Comparison of ENCODE assay signal across 35 cellular contexts in genomic region chr6:113754291-113754690, GRCh38.
"Had no signal": no experiment of that assay in that cellular context is flagged by ENCODE, and none has a peak within 500 bp of the region (broad histone marks: within the 10 kb centered on the region; RNA-seq: fewer than 3 reads in every experiment).

No MANE protein-coding gene starts in this region.

- DNase-seq: activated CD4-positive, alpha-beta memory T cell treated with anti-CD3 and anti-CD28 coated beads for 36 hours; activated CD4-positive, alpha-beta T cell treated with anti-CD3 and anti-CD28 coated beads for 36 hours; activated CD4-positive, alpha-beta T cell treated with anti-CD3 and anti-CD28 coated beads, Interleukin-2, amount 10 ng/mL, durations not matched to agents 24 days and 14 days; activated CD4-positive, CD25-positive, alpha-beta regulatory T cell; activated CD4-positive, CD25-positive, alpha-beta regulatory T cell treated with anti-CD3 and anti-CD28 coated beads, Interleukin-2, amount 50 U/mL, for 72 hours; activated CD8-positive, alpha-beta memory T cell treated with anti-CD3 and anti-CD28 coated beads, Interleukin-2, amount 10 ng/mL, durations not matched to agents 7 days and 5 days; activated CD8-positive, alpha-beta memory T cell treated with anti-CD3 and anti-CD28 coated beads, Interleukin-2, amount 50 U/mL, for 4 hours; activated CD8-positive, alpha-beta T cell treated with anti-CD3 and anti-CD28 coated beads, Interleukin-2, amount 10 ng/mL, durations not matched to agents 7 days and 5 days; activated effector memory CD4-positive, alpha-beta T cell treated with anti-CD3 and anti-CD28 coated beads, Interleukin-2, amount 50 U/mL, for 16 hours; activated naive CD4-positive, alpha-beta T cell treated with anti-CD3 and anti-CD28 coated beads for 36 hours; activated naive CD8-positive, alpha-beta T cell treated with anti-CD3 and anti-CD28 coated beads for 36 hours; activated naive CD8-positive, alpha-beta T cell treated with anti-CD3 and anti-CD28 coated beads, Interleukin-2, amount 50 U/mL, for 24 hours; activated T-cell treated with anti-CD3 and anti-CD28 coated beads, Interleukin-2, amount 50 U/mL, for 1 hour; activated T-cell treated with anti-CD3 and anti-CD28 coated beads, Interleukin-2, amount 50 U/mL, for 48 hours; adrenal gland; amygdala; aorta; body of pancreas; central memory CD4-positive, alpha-beta T cell; cerebellar nuclear complex; colonic mucosa; effector CD8-positive, alpha-beta T cell; esophagus squamous epithelium; foreskin melanocyte; heart right ventricle; T-helper 17 cell; T1000 had no signal

- H3K4me3 ChIP-seq: adrenal gland, body of pancreas, colonic mucosa, esophagus squamous epithelium, gastroesophageal sphincter, heart right ventricle had no signal

- H3K4me3 Mint-ChIP-seq: activated CD4-positive, alpha-beta memory T cell treated with anti-CD3 and anti-CD28 coated beads for 36 hours; activated CD4-positive, alpha-beta T cell treated with anti-CD3 and anti-CD28 coated beads for 36 hours; activated CD4-positive, alpha-beta T cell treated with anti-CD3 and anti-CD28 coated beads, Interleukin-2, amount 10 ng/mL, durations not matched to agents 24 days and 14 days; activated CD8-positive, alpha-beta memory T cell treated with anti-CD3 and anti-CD28 coated beads, Interleukin-2, amount 10 ng/mL, durations not matched to agents 7 days and 5 days; activated CD8-positive, alpha-beta T cell treated with anti-CD3 and anti-CD28 coated beads, Interleukin-2, amount 10 ng/mL, durations not matched to agents 7 days and 5 days; activated naive CD4-positive, alpha-beta T cell treated with anti-CD3 and anti-CD28 coated beads for 36 hours; activated naive CD4-positive, alpha-beta T cell treated with anti-CD3 and anti-CD28 coated beads, Interleukin-2, amount 50 U/mL, for 24 hours; activated naive CD8-positive, alpha-beta T cell treated with anti-CD3 and anti-CD28 coated beads for 36 hours; activated naive CD8-positive, alpha-beta T cell treated with anti-CD3 and anti-CD28 coated beads, Interleukin-2, amount 50 U/mL, for 24 hours; activated T-helper 1 cell treated with anti-CD3 and anti-CD28 coated beads, Interleukin-12 subunit alpha, Interleukin-12 subunit beta, Interleukin-2, Interleukin-4 antibody, amounts not matched to agents 30 ng/mL and 10 ng/mL and 1 ng/mL, durations not matched to agents 14 hours and 24 hours and 36 hours; T-helper 17 cell; T-helper 2 cell treated with Interferon-gamma antibody and Interleukin-4, amounts not matched to agents 5 μg/mL and 100 μg/mL, for 36 hours had no signal

- ATAC-seq: activated CD4-positive, alpha-beta T cell treated with anti-CD3 and anti-CD28 coated beads for 36 hours; activated CD8-positive, alpha-beta memory T cell treated with anti-CD3 and anti-CD28 coated beads, Interleukin-2, amount 10 ng/mL, durations not matched to agents 7 days and 5 days; activated CD8-positive, alpha-beta T cell treated with anti-CD3 and anti-CD28 coated beads, Interleukin-2, amount 10 ng/mL, durations not matched to agents 7 days and 5 days; activated naive CD8-positive, alpha-beta T cell treated with anti-CD3 and anti-CD28 coated beads, Interleukin-2, amount 50 U/mL, for 24 hours; body of pancreas; gastroesophageal sphincter; heart right ventricle; T-helper 17 cell had no signal

- H3K27ac ChIP-seq: adrenal gland, body of pancreas, colonic mucosa, epithelial cell of prostate, esophagus squamous epithelium, gastroesophageal sphincter, heart right ventricle had no signal

- H3K9me3 ChIP-seq: adrenal gland, body of pancreas, colonic mucosa, esophagus squamous epithelium, gastroesophageal sphincter had no signal

- H3K4me1 ChIP-seq: adrenal gland, body of pancreas, colonic mucosa, esophagus squamous epithelium, gastroesophageal sphincter had no signal

- H3K36me3 ChIP-seq: adrenal gland, colonic mucosa, esophagus squamous epithelium, gastroesophageal sphincter, heart right ventricle had no signal

- H3K27me3 Mint-ChIP-seq: activated CD4-positive, alpha-beta memory T cell treated with anti-CD3 and anti-CD28 coated beads for 36 hours; activated CD4-positive, alpha-beta T cell treated with anti-CD3 and anti-CD28 coated beads, Interleukin-2, amount 10 ng/mL, durations not matched to agents 24 days and 14 days; activated CD8-positive, alpha-beta memory T cell treated with anti-CD3 and anti-CD28 coated beads, Interleukin-2, amount 10 ng/mL, durations not matched to agents 7 days and 5 days; activated naive CD8-positive, alpha-beta T cell treated with anti-CD3 and anti-CD28 coated beads, Interleukin-2, amount 50 U/mL, for 24 hours; T-helper 17 cell had no signal

- H3K27me3 ChIP-seq: adrenal gland, body of pancreas, colonic mucosa, esophagus squamous epithelium, gastroesophageal sphincter, heart right ventricle had no signal

- H3K4me1 Mint-ChIP-seq: activated CD4-positive, alpha-beta T cell treated with anti-CD3 and anti-CD28 coated beads for 36 hours; activated CD4-positive, alpha-beta T cell treated with anti-CD3 and anti-CD28 coated beads, Interleukin-2, amount 10 ng/mL, durations not matched to agents 24 days and 14 days; activated CD8-positive, alpha-beta memory T cell treated with anti-CD3 and anti-CD28 coated beads, Interleukin-2, amount 10 ng/mL, durations not matched to agents 7 days and 5 days; activated naive CD4-positive, alpha-beta T cell treated with anti-CD3 and anti-CD28 coated beads, Interleukin-2, amount 50 U/mL, for 24 hours; activated naive CD8-positive, alpha-beta T cell treated with anti-CD3 and anti-CD28 coated beads for 36 hours; activated naive CD8-positive, alpha-beta T cell treated with anti-CD3 and anti-CD28 coated beads, Interleukin-2, amount 50 U/mL, for 24 hours; T-helper 17 cell had no signal

- H3K36me3 Mint-ChIP-seq: activated CD4-positive, alpha-beta memory T cell treated with anti-CD3 and anti-CD28 coated beads for 36 hours; activated CD8-positive, alpha-beta memory T cell treated with anti-CD3 and anti-CD28 coated beads, Interleukin-2, amount 10 ng/mL, durations not matched to agents 7 days and 5 days; activated naive CD4-positive, alpha-beta T cell treated with anti-CD3 and anti-CD28 coated beads, Interleukin-2, amount 50 U/mL, for 24 hours; activated naive CD8-positive, alpha-beta T cell treated with anti-CD3 and anti-CD28 coated beads for 36 hours had no signal

- FAIRE-seq: endometrium, endothelial cell of umbilical vein had no signal

- H3K27ac Mint-ChIP-seq: activated CD4-positive, alpha-beta memory T cell treated with anti-CD3 and anti-CD28 coated beads for 36 hours; activated CD4-positive, alpha-beta T cell treated with anti-CD3 and anti-CD28 coated beads for 36 hours; activated CD4-positive, alpha-beta T cell treated with anti-CD3 and anti-CD28 coated beads, Interleukin-2, amount 10 ng/mL, durations not matched to agents 24 days and 14 days; activated CD8-positive, alpha-beta memory T cell treated with anti-CD3 and anti-CD28 coated beads, Interleukin-2, amount 10 ng/mL, durations not matched to agents 7 days and 5 days; activated CD8-positive, alpha-beta T cell treated with anti-CD3 and anti-CD28 coated beads, Interleukin-2, amount 10 ng/mL, durations not matched to agents 7 days and 5 days; activated naive CD4-positive, alpha-beta T cell treated with anti-CD3 and anti-CD28 coated beads for 36 hours; activated naive CD4-positive, alpha-beta T cell treated with anti-CD3 and anti-CD28 coated beads, Interleukin-2, amount 50 U/mL, for 24 hours; activated naive CD8-positive, alpha-beta T cell treated with anti-CD3 and anti-CD28 coated beads for 36 hours; activated naive CD8-positive, alpha-beta T cell treated with anti-CD3 and anti-CD28 coated beads, Interleukin-2, amount 50 U/mL, for 24 hours; activated T-helper 1 cell treated with anti-CD3 and anti-CD28 coated beads, Interleukin-12 subunit alpha, Interleukin-12 subunit beta, Interleukin-2, Interleukin-4 antibody, amounts not matched to agents 30 ng/mL and 10 ng/mL and 1 ng/mL, durations not matched to agents 14 hours and 24 hours and 36 hours; activated T-helper 2 cell treated with anti-CD3 and anti-CD28 coated beads, Interferon-gamma antibody, Interleukin-2, Interleukin-4, amounts not matched to agents 10 μg/mL and 5 μg/mL and 100 μg/mL, durations not matched to agents 14 hours and 24 hours and 36 hours; T-helper 17 cell; T-helper 2 cell treated with Interferon-gamma antibody and Interleukin-4, amounts not matched to agents 5 μg/mL and 100 μg/mL, for 36 hours had no signal

- H3K9me3 Mint-ChIP-seq: activated CD4-positive, alpha-beta memory T cell treated with anti-CD3 and anti-CD28 coated beads for 36 hours; activated CD4-positive, alpha-beta T cell treated with anti-CD3 and anti-CD28 coated beads, Interleukin-2, amount 10 ng/mL, durations not matched to agents 24 days and 14 days; activated naive CD4-positive, alpha-beta T cell treated with anti-CD3 and anti-CD28 coated beads for 36 hours; activated naive CD4-positive, alpha-beta T cell treated with anti-CD3 and anti-CD28 coated beads, Interleukin-2, amount 50 U/mL, for 24 hours; activated naive CD8-positive, alpha-beta T cell treated with anti-CD3 and anti-CD28 coated beads for 36 hours; activated naive CD8-positive, alpha-beta T cell treated with anti-CD3 and anti-CD28 coated beads, Interleukin-2, amount 50 U/mL, for 24 hours; activated T-helper 1 cell treated with anti-CD3 and anti-CD28 coated beads, Interleukin-12 subunit alpha, Interleukin-12 subunit beta, Interleukin-2, Interleukin-4 antibody, amounts not matched to agents 30 ng/mL and 10 ng/mL and 1 ng/mL, durations not matched to agents 14 hours and 24 hours and 36 hours; activated T-helper 2 cell treated with anti-CD3 and anti-CD28 coated beads, Interferon-gamma antibody, Interleukin-2, Interleukin-4, amounts not matched to agents 10 μg/mL and 5 μg/mL and 100 μg/mL, durations not matched to agents 14 hours and 24 hours and 36 hours; T-helper 2 cell treated with Interferon-gamma antibody and Interleukin-4, amounts not matched to agents 5 μg/mL and 100 μg/mL, for 36 hours had no signal
